Comparison of ENCODE assay signal across 12 cellular contexts in genomic region chr19:50492303-50493052, GRCh38. TPM values are rescaled to one million over a fixed set of nuclear protein-coding genes. Genes with fewer than 3 reads are reported as not detected.
A peak's percentile ranks its signal among the peaks of the same experiment; 100 is the strongest.
DNase-seq lines count a peak whose midpoint lies in the region; TF ChIP-seq lines count a peak whose summit lies in the region.
"Had no signal": no experiment of that assay in that cellular context is flagged by ENCODE, and none has a peak within 500 bp of the region (broad histone marks: within the 10 kb centered on the region; RNA-seq: fewer than 3 reads in every experiment).

No MANE protein-coding gene starts in this region.

- H3K27me3 ChIP-seq in neural progenitor cell = peaks cover 87% of the 10 kb centered on the region

- intact Hi-C loops in Calu3 (cut with micrococcal nuclease; ENCODE audit: unreplicated experiment) = no loop called here

- H3K9me3 ChIP-seq in neural progenitor cell (ENCODE audit: low read depth) = no peaks in the 10 kb centered on the region
- H3K9me3 ChIP-seq: transverse colon had no signal

- CTCF ChIA-PET in Calu3 (lab: Charles Lee) = interaction anchor here (0.6 kb wide), 1 partner anchor 122 kb away, joined by 6 read pairs; no protein-coding TSS in a partner anchor

- H3K4me1 ChIP-seq in neural progenitor cell = peaks cover 7% of the 10 kb centered on the region

- H3K4me3 Mint-ChIP-seq in Calu3 (ENCODE audit: low read depth, unreplicated experiment) (no peak overlapping the region), neural progenitor cell (no peak overlapping the region)
- peak overlapping the region; percentile 37 for H3K4me3 Mint-ChIP-seq in activated naive CD8-positive, alpha-beta T cell treated with anti-CD3 and anti-CD28 coated beads for 36 hours

- H3K36me3 Mint-ChIP-seq in Calu3 (ENCODE audit: insufficient read depth, unreplicated experiment) = peaks cover 14% of the 10 kb centered on the region
- H3K36me3 Mint-ChIP-seq in activated naive CD8-positive, alpha-beta T cell treated with anti-CD3 and anti-CD28 coated beads for 36 hours = peaks cover 3% of the 10 kb centered on the region
- H3K36me3 Mint-ChIP-seq in neural progenitor cell = peaks cover 7% of the 10 kb centered on the region

- peaks cover 22% of the 10 kb centered on the region for H3K27me3 Mint-ChIP-seq in Calu3 (ENCODE audit: unreplicated experiment)
- H3K27me3 Mint-ChIP-seq in activated naive CD8-positive, alpha-beta T cell treated with anti-CD3 and anti-CD28 coated beads for 36 hours = peaks cover 4% of the 10 kb centered on the region
- peaks cover 31% of the 10 kb centered on the region for H3K27me3 Mint-ChIP-seq in neural progenitor cell (ENCODE audit: insufficient read depth, low read depth)

- DNase-seq in Calu3 (peak; percentile 38), NOMO-1 treated with DMSO at 0.1 percent for 48 hours (lab: John Stamatoyannopoulos, UW; ENCODE audit: unreplicated experiment) (peak; percentile 76), neural progenitor cell (ENCODE audit: low spot score) (peak; percentile 24), D341Med (ENCODE audit: low spot score) (no peak), NCI-H1694 (lab: John Stamatoyannopoulos, UW) (no peak), cortex of kidney (lab: John Stamatoyannopoulos, UW) (no peak), NCI-H128 (lab: John Stamatoyannopoulos, UW; ENCODE audit: unreplicated experiment) (no peak)
- DNase-seq in activated naive CD8-positive, alpha-beta T cell treated with anti-CD3 and anti-CD28 coated beads for 36 hours = peak; percentile 29
- DNase-seq: transverse colon had no signal

- no peak overlapping the region for H3K4me3 ChIP-seq in neural progenitor cell
- H3K4me3 ChIP-seq: transverse colon had no signal

- H3K9me3 Mint-ChIP-seq in Calu3 (ENCODE audit: low read depth, unreplicated experiment) (no peaks in the 10 kb centered on the region), neural progenitor cell (peaks cover 7% of the 10 kb centered on the region)
- H3K9me3 Mint-ChIP-seq in activated naive CD8-positive, alpha-beta T cell treated with anti-CD3 and anti-CD28 coated beads for 36 hours = no peaks in the 10 kb centered on the region

- BruUV-seq in Calu3 (replicated peaks; lab: Mats Ljungman, UMichigan) = no TSS peak

- H3K4me1 Mint-ChIP-seq in Calu3 (ENCODE audit: low read depth, unreplicated experiment) = peaks cover 13% of the 10 kb centered on the region
- H3K4me1 Mint-ChIP-seq in activated naive CD8-positive, alpha-beta T cell treated with anti-CD3 and anti-CD28 coated beads for 36 hours = peaks cover 24% of the 10 kb centered on the region
- H3K4me1 Mint-ChIP-seq in neural progenitor cell = peaks cover 33% of the 10 kb centered on the region

- H3K9ac ChIP-seq in neural progenitor cell = no peak overlapping the region

- no peak overlapping the region for H2AFZ ChIP-seq in neural progenitor cell (replicated peaks)

- no peak overlapping the region for H3K27ac ChIP-seq in neural progenitor cell
- H3K27ac ChIP-seq: transverse colon had no signal

- no peaks in the 10 kb centered on the region for H4K20me1 ChIP-seq in neural progenitor cell (ENCODE audit: low read depth)

- no peaks in the 10 kb centered on the region for H3F3A ChIP-seq in neural progenitor cell (ENCODE audit: low read depth)

- TF ChIP-seq CTCF in Calu3 (IDR thresholded peaks at IDR 0.05; ENCODE audit: unreplicated experiment) = no peak
- no peak for TF ChIP-seq CTCF in neural progenitor cell (IDR thresholded peaks at IDR 0.05)

- H3K4me2 ChIP-seq in neural progenitor cell = no peak overlapping the region

- H3K36me3 ChIP-seq in neural progenitor cell = no peaks in the 10 kb centered on the region
- H3K36me3 ChIP-seq: transverse colon had no signal

- H3K27ac Mint-ChIP-seq in Calu3 (ENCODE audit: unreplicated experiment) (peak overlapping the region; percentile 25), neural progenitor cell (no peak overlapping the region)
- H3K27ac Mint-ChIP-seq in activated naive CD8-positive, alpha-beta T cell treated with anti-CD3 and anti-CD28 coated beads for 36 hours = peak overlapping the region; percentile 21

- no peaks in the 10 kb centered on the region for H3K79me2 ChIP-seq in neural progenitor cell (ENCODE audit: low read depth)

RNA-seq across cellular contexts. Expression of gene GARIN5A, which starts 15.8 kb away (rescaled TPM):
- total RNA-seq in Calu3 (2022) (6.0 and 7.8 TPM in 2 replicates), neural progenitor cell (ENCODE audit: low replicate concordance) (5.6 and 8.4 TPM in 2 replicates)
- under 1 TPM; 0.52 to 0.90 TPM for total RNA-seq in activated naive CD8-positive, alpha-beta T cell treated with anti-CD3 and anti-CD28 coated beads for 36 hours
- total RNA-seq: RPMI7951 had no signal

RNA-seq across cellular contexts. Expression of gene EMC10, which starts 16.2 kb away (rescaled TPM):
- total RNA-seq in Calu3 (2022) = 200 and 214 TPM in 2 replicates
- 10 to 100 TPM; 49.7 to 50.1 TPM for total RNA-seq in activated naive CD8-positive, alpha-beta T cell treated with anti-CD3 and anti-CD28 coated beads for 36 hours
- total RNA-seq in neural progenitor cell (ENCODE audit: low replicate concordance) = 32.9 and 127 TPM in 2 replicates

RNA-seq across cellular contexts. Expression of gene JOSD2, which starts 18.5 kb away (rescaled TPM):
- total RNA-seq in Calu3 (2022) (33.5 and 38.6 TPM in 2 replicates), neural progenitor cell (ENCODE audit: low replicate concordance) (1.7 and 2.4 TPM in 2 replicates)
- total RNA-seq in activated naive CD8-positive, alpha-beta T cell treated with anti-CD3 and anti-CD28 coated beads for 36 hours = 10 to 100 TPM; 26.2 to 27.0 TPM

RNA-seq across cellular contexts. Expression of gene ASPDH, which starts 21.2 kb away (rescaled TPM):
- total RNA-seq in Calu3 (2022) (not detected in 2 replicates), neural progenitor cell (ENCODE audit: low replicate concordance) (not detected in 2 replicates)
- total RNA-seq in activated naive CD8-positive, alpha-beta T cell treated with anti-CD3 and anti-CD28 coated beads for 36 hours = not detected
- total RNA-seq: renal cortical epithelial cell, RPMI7951, transverse colon had no signal

RNA-seq across cellular contexts. Expression of gene MYBPC2, which starts 59.8 kb away (rescaled TPM):
- not detected in 2 replicates for total RNA-seq in Calu3 (2022)
- total RNA-seq in activated naive CD8-positive, alpha-beta T cell treated with anti-CD3 and anti-CD28 coated beads for 36 hours = under 1 TPM; 0.12 to 0.45 TPM
- total RNA-seq in neural progenitor cell (ENCODE audit: low replicate concordance) = 0.65 and 0.77 TPM in 2 replicates
- total RNA-seq: HT1080, RPMI7951 had no signal

Comparison
In these comparisons a context has a peak if more than half of its experiments do, and no peak if none do; other contexts are left out.
1. DNase-seq: peak in Calu3 (single experiment), NOMO-1 treated with DMSO at 0.1 percent for 48 hours (single experiment), activated naive CD8-positive, alpha-beta T cell treated with anti-CD3 and anti-CD28 coated beads for 36 hours (single experiment) and neural progenitor cell (single experiment); none in D341Med (single experiment), NCI-H1694 (single experiment), cortex of kidney (single experiment) and NCI-H128 (single experiment).